Comparison of ENCODE assay signal across 17 cellular contexts in the genomic region with DNA sequence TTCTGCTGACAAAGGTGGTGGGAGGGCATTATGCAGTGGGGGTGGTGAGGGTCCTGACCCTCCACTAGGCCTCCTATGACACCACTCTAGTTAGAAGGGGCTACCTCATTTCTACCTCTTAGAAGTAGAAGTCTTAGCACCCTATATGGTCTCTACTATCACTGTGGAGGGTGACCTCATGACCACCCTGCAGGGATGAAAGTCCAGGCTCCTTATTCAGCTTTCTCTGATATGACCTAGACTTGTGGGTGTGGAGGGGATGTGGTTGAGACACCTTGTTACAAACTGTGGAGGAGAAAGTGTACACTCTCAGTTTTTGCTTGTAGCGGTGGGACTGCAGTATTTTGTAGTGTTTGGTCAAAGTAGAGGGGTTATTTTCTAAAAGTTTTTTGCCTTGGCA. TPM values are rescaled to one million over a fixed set of nuclear protein-coding genes. Genes with fewer than 3 reads are reported as not detected.
DNase-seq lines count a peak whose midpoint lies in the region; ATAC-seq, FAIRE-seq and TF ChIP-seq lines count a peak whose summit lies in the region.
"Had no signal": no experiment of that assay in that cellular context is flagged by ENCODE, and none has a peak within 500 bp of the region (broad histone marks: within the 10 kb centered on the region; RNA-seq: fewer than 3 reads in every experiment).

No MANE protein-coding gene starts in this region.

- no peaks in the 10 kb centered on the region for H3K36me3 Mint-ChIP-seq in natural killer cell treated with Interleukin-12 subunit alpha and Interleukin-12 subunit beta and Interleukin-15 and Interleukin-18, amount 100 ng/mL, for 72 hours

- TF ChIP-seq EP300 in GM12878 (IDR thresholded peaks at IDR 0.05; ENCODE audit: borderline replicate concordance in 1 of 2, control insufficient read depth in 1 of 2, low read depth in 2 of 2, low read length in 2 of 2): no peak

- dilution Hi-C loops in mammary epithelial cell (cut with HindIII; ENCODE audit: low sequenced_read_pairs): no loop called here

- H3K4me1 Mint-ChIP-seq in natural killer cell treated with Interleukin-12 subunit alpha and Interleukin-12 subunit beta and Interleukin-15 and Interleukin-18, amount 100 ng/mL, for 72 hours (ENCODE audit: low read depth in 2 of 2): peaks cover 11 to 13% of the 10 kb centered on the region in 2 donors
- H3K4me1 Mint-ChIP-seq: B cell had no signal

- no peaks in the 10 kb centered on the region for H3K27me3 ChIP-seq in left ventricle myocardium inferior (ENCODE audit: low read depth)
- no peaks in the 10 kb centered on the region for H3K27me3 ChIP-seq in GM12878 (replicated peaks in 1 of 2; ENCODE audit: control insufficient read depth in 2 of 2, insufficient read depth in 2 of 2, low read length in 1 of 2)
- H3K27me3 ChIP-seq in subcutaneous abdominal adipose tissue (ENCODE audit: control insufficient read depth in 5 of 5, insufficient read depth in 4 of 5, low read length in 5 of 5): no peaks in the 10 kb centered on the region
- H3K27me3 ChIP-seq in mammary epithelial cell (ENCODE audit: insufficient read depth, low read length): no peaks in the 10 kb centered on the region

- CTCF ChIA-PET in GM12878 (lab: Yijun Ruan, JAX): no interaction called here
- CTCF ChIA-PET in mammary epithelial cell (lab: Charles Lee; ENCODE audit: low non-redundant PET): no interaction called here

- H3K4me3 ChIP-seq in left ventricle myocardium inferior (no peak overlapping the region), GM12878 (no peak overlapping the region), subcutaneous abdominal adipose tissue (ENCODE audit: low read depth in 1 of 5, low read length in 5 of 5) (no peak overlapping the region), mammary epithelial cell (replicated peaks in 1 of 3; ENCODE audit: insufficient read depth in 1 of 3, low read depth in 2 of 3, low read length in 3 of 3) (no peak overlapping the region)
- H3K4me3 ChIP-seq: HAP-1 had no signal

- DNase-seq in left ventricle myocardium inferior (no peak), left ventricle myocardium superior (no peak), GM12878 (ENCODE audit: low read depth, low spot score) (no peak), hepatic stellate cell (ENCODE audit: low spot score) (no peak), NCI-H2029 treated with DMSO at 0.1 percent for 48 hours (lab: John Stamatoyannopoulos, UW) (no peak), mammary epithelial cell (no peak)
- DNase-seq in natural killer cell treated with Interleukin-12 subunit alpha and Interleukin-12 subunit beta and Interleukin-15 and Interleukin-18, amount 100 ng/mL, for 72 hours (ENCODE audit: low spot score): no peak
- DNase-seq: ACHN; C1 segment of cervical spinal cord; CD4-positive, alpha-beta T cell; DMS153; DMS79 treated with DMSO at 0.1 percent for 48 hours; GDM1 had no signal

- H3K9ac ChIP-seq in GM12878 (ENCODE audit: control insufficient read depth, insufficient read depth, low read length) (no peak overlapping the region), subcutaneous abdominal adipose tissue (ENCODE audit: low read length in 5 of 5) (no peak overlapping the region), mammary epithelial cell (ENCODE audit: insufficient read depth, low read length) (no peak overlapping the region)

- H3K4me1 ChIP-seq in left ventricle myocardium inferior: peaks cover 47% of the 10 kb centered on the region
- H3K4me1 ChIP-seq in GM12878 (ENCODE audit: control insufficient read depth, insufficient read depth, low read length): no peaks in the 10 kb centered on the region
- peaks cover 0 to 8% (median 5%) of the 10 kb centered on the region in 5 donors for H3K4me1 ChIP-seq in subcutaneous abdominal adipose tissue (ENCODE audit: control insufficient read depth in 5 of 5, insufficient read depth in 5 of 5, low read length in 5 of 5)
- no peaks in the 10 kb centered on the region for H3K4me1 ChIP-seq in mammary epithelial cell (ENCODE audit: insufficient read depth, low read length)

- H3K79me2 ChIP-seq in GM12878 (ENCODE audit: control insufficient read depth, insufficient read depth, low read length) (no peaks in the 10 kb centered on the region), mammary epithelial cell (ENCODE audit: insufficient read depth, low read length) (no peaks in the 10 kb centered on the region)

- TF ChIP-seq RAD21 in GM12878 (IDR thresholded peaks at IDR 0.05; ENCODE audit: insufficient read depth, low read depth, low read length): no peak

- H3K9me3 ChIP-seq in left ventricle myocardium inferior (replicated peaks): no peaks in the 10 kb centered on the region
- H3K9me3 ChIP-seq in GM12878 (replicated peaks; ENCODE audit: control insufficient read depth, insufficient read depth, low read length): no peaks in the 10 kb centered on the region
- peaks cover 0 to 6% (median 0%) of the 10 kb centered on the region in 5 donors for H3K9me3 ChIP-seq in subcutaneous abdominal adipose tissue (ENCODE audit: control insufficient read depth in 5 of 5, low read length in 5 of 5)
- no peaks in the 10 kb centered on the region for H3K9me3 ChIP-seq in mammary epithelial cell (replicated peaks; ENCODE audit: insufficient read depth, low read length)
- H3K9me3 ChIP-seq: HAP-1 had no signal

- RAD21 ChIA-PET in GM12878 (lab: Charles Lee; ENCODE audit: unreplicated experiment): no interaction called here

- H3K9me3 Mint-ChIP-seq in natural killer cell treated with Interleukin-12 subunit alpha and Interleukin-12 subunit beta and Interleukin-15 and Interleukin-18, amount 100 ng/mL, for 72 hours: no peaks in the 10 kb centered on the region
- H3K9me3 Mint-ChIP-seq: CD4-positive, alpha-beta T cell had no signal

- TF ChIP-seq POLR2A in GM12878 (IDR thresholded peaks at IDR 0.05; ENCODE audit: low read depth, low read length): no peak

- no peak for TF ChIP-seq CTCF in left ventricle myocardium inferior (IDR thresholded peaks at IDR 0.05; ENCODE audit: borderline replicate concordance)
- TF ChIP-seq CTCF in GM12878 (IDR thresholded peaks at IDR 0.05 in 2 of 3, conservative IDR thresholded peaks at IDR 0.05 in 1 of 3; ENCODE audit: control insufficient read depth in 2 of 3, extremely low read depth in 1 of 3, insufficient read depth in 1 of 3, low read depth in 3 of 3, low read length in 3 of 3): no peak
- no peak for TF ChIP-seq CTCF in mammary epithelial cell (conservative IDR thresholded peaks at IDR 0.05 in 1 of 2, IDR thresholded peaks at IDR 0.05 in 1 of 2; ENCODE audit: extremely low read depth in 1 of 2, insufficient read depth in 1 of 2, low read depth in 1 of 2, low read length in 2 of 2)

- peak overlapping the region; percentile 95 for H3K27ac ChIP-seq in left ventricle myocardium inferior (replicated peaks)
- H3K27ac ChIP-seq in GM12878 (ENCODE audit: control insufficient read depth, insufficient read depth): no peak overlapping the region
- H3K27ac ChIP-seq in subcutaneous abdominal adipose tissue (ENCODE audit: low read depth, low read length): peak overlapping the region; percentile 59
- no peak overlapping the region for H3K27ac ChIP-seq in mammary epithelial cell (ENCODE audit: insufficient read depth, low read depth, low read length)

- FAIRE-seq in GM12878 (lab: Jason Lieb, UNC): no peak
- FAIRE-seq: H1 had no signal

- H4K20me1 ChIP-seq in GM12878 (ENCODE audit: control insufficient read depth, insufficient read depth): no peaks in the 10 kb centered on the region
- no peaks in the 10 kb centered on the region for H4K20me1 ChIP-seq in mammary epithelial cell (ENCODE audit: insufficient read depth, low read length)

- H3K4me3 Mint-ChIP-seq in natural killer cell treated with Interleukin-12 subunit alpha and Interleukin-12 subunit beta and Interleukin-15 and Interleukin-18, amount 100 ng/mL, for 72 hours: no peak overlapping the region
- H3K4me3 Mint-ChIP-seq: B cell; CD4-positive, alpha-beta T cell had no signal

- H2AFZ ChIP-seq in GM12878 (ENCODE audit: control insufficient read depth, low read depth, low read length) (no peak overlapping the region), mammary epithelial cell (ENCODE audit: low read depth, low read length) (no peak overlapping the region)

- H3K36me3 ChIP-seq in left ventricle myocardium inferior: no peaks in the 10 kb centered on the region
- H3K36me3 ChIP-seq in GM12878 (ENCODE audit: control insufficient read depth in 2 of 2, insufficient read depth in 2 of 2, low read length in 1 of 2): no peaks in the 10 kb centered on the region
- peaks cover 0 to 8% (median 0%) of the 10 kb centered on the region in 5 donors for H3K36me3 ChIP-seq in subcutaneous abdominal adipose tissue (ENCODE audit: control insufficient read depth in 5 of 5, insufficient read depth in 5 of 5, low read length in 5 of 5)
- no peaks in the 10 kb centered on the region for H3K36me3 ChIP-seq in mammary epithelial cell (ENCODE audit: insufficient read depth, low read length)
- H3K36me3 ChIP-seq: HAP-1 had no signal

- H3K4me2 ChIP-seq in GM12878 (ENCODE audit: control insufficient read depth, insufficient read depth) (no peak overlapping the region), mammary epithelial cell (ENCODE audit: insufficient read depth, low read depth, low read length) (no peak overlapping the region)

- BruUV-seq in GM12878 (replicated peaks; lab: Mats Ljungman, UMichigan) (no TSS peak), mammary epithelial cell (replicated peaks; lab: Mats Ljungman, UMichigan) (no TSS peak)

- in situ Hi-C loops in GM12878 (cut with MboI) (no loop called here), mammary epithelial cell (cut with MboI; ENCODE audit: low sequenced_read_pairs in 2 of 2) (no loop called here)

- H3K27ac Mint-ChIP-seq in natural killer cell treated with Interleukin-12 subunit alpha and Interleukin-12 subunit beta and Interleukin-15 and Interleukin-18, amount 100 ng/mL, for 72 hours: no peak overlapping the region
- H3K27ac Mint-ChIP-seq: B cell; CD4-positive, alpha-beta T cell had no signal

- peaks cover 0 to 4% of the 10 kb centered on the region in 2 donors for H3K27me3 Mint-ChIP-seq in natural killer cell treated with Interleukin-12 subunit alpha and Interleukin-12 subunit beta and Interleukin-15 and Interleukin-18, amount 100 ng/mL, for 72 hours
- H3K27me3 Mint-ChIP-seq: B cell; CD4-positive, alpha-beta T cell had no signal

- ATAC-seq in left ventricle myocardium superior (no peak), GM12878 (peak; percentile 47)
- peak; percentile 44 to 61 for ATAC-seq in natural killer cell treated with Interleukin-12 subunit alpha and Interleukin-12 subunit beta and Interleukin-15 and Interleukin-18, amount 100 ng/mL, for 72 hours

- intact Hi-C loops in left ventricle myocardium inferior (cut with micrococcal nuclease): no loop called here
- intact Hi-C loops in left ventricle myocardium superior (cut with micrococcal nuclease): no loop called here
- intact Hi-C loops in GM12878 (cut with micrococcal nuclease; ENCODE audit: unreplicated experiment): no loop called here
- intact Hi-C loops in mammary epithelial cell (cut with micrococcal nuclease): no loop called here

- SMC1A ChIA-PET in GM12878 (lab: Charles Lee; ENCODE audit: uncharacterized antibody, unreplicated experiment): no interaction called here

- POLR2A ChIA-PET in GM12878 (lab: Charles Lee): no interaction called here

- 100% methylated on average over 1 of the region's 1 CpG for WGBS in GM12878 (ENCODE audit: insufficient coverage, insufficient replicate concordance, low lambda C conversion rate, missing lambda C conversion rate)
- WGBS in mammary epithelial cell (ENCODE audit: low coverage, missing lambda C conversion rate): 100% methylated on average over 1 of the region's 1 CpG

RNA-seq across cellular contexts. Expression of a gene that starts 18.6 kb away (rescaled TPM):
- total RNA-seq in left ventricle myocardium inferior: 174 TPM
- 176 TPM for total RNA-seq in left ventricle myocardium superior
- total RNA-seq in GM12878 (2013; cell fraction: nucleolus; rRNA removed): 23.3 and 28.2 TPM in 2 replicates
- 1.9 and 4.3 TPM in 2 replicates for total RNA-seq in GM12878 (2014; rRNA removed)
- 2.9 and 3.0 TPM in 2 replicates for total RNA-seq in GM12878 (2014; rRNA removed; fragmentation: Illumina TruSeq; extraction: Trizol)
- 3.3 and 3.7 TPM in 2 replicates for total RNA-seq in GM12878 (2021)
- 4.7 TPM for polyA plus RNA-seq in GM12878 (2011; ENCODE audit: low read depth)
- polyA plus RNA-seq in GM12878 (2011; rRNA removed): 5.2 and 5.4 TPM in 2 replicates
- polyA plus RNA-seq in GM12878 (2011; cell fraction: cytosol; rRNA removed): 2.1 and 3.1 TPM in 2 replicates
- 2.1 and 2.4 TPM in 2 replicates for polyA plus RNA-seq in GM12878 (2011; cell fraction: nucleus; rRNA removed)
- 4.1 and 10.0 TPM in 2 replicates for polyA plus RNA-seq in GM12878 (2012)
- polyA plus RNA-seq in GM12878 (2014; fragmentation: Illumina TruSeq; extraction: Trizol): 4.2 and 6.7 TPM in 2 replicates
- 1 to 10 TPM; 2.3 to 3.0 TPM for polyA plus RNA-seq in GM12878 (2014; fragmentation: Nextera tagmentation; extraction: Ambion mirVana)
- 1.8 and 2.7 TPM in 2 replicates for polyA plus RNA-seq in GM12878 (2014; rRNA removed)
- polyA plus RNA-seq in GM12878 (2016; fragmentation: Nextera tagmentation; extraction: Ambion mirVana): 1 to 10 TPM; 4.7 to 5.0 TPM
- polyA minus RNA-seq in GM12878 (2011; rRNA and poly(A)+ RNA removed): 4.2 and 5.2 TPM in 2 replicates
- polyA minus RNA-seq in GM12878 (2011; cell fraction: cytosol; rRNA and poly(A)+ RNA removed): 0.53 and 3.0 TPM in 2 replicates
- 6.2 and 7.9 TPM in 2 replicates for polyA minus RNA-seq in GM12878 (2011; cell fraction: nucleus; rRNA and poly(A)+ RNA removed)
- 1 to 10 TPM; 3.6 to 4.8 TPM for total RNA-seq in natural killer cell treated with Interleukin-12 subunit alpha and Interleukin-12 subunit beta and Interleukin-15 and Interleukin-18, amount 100 ng/mL, for 72 hours
- 1 to 10 TPM; 6.5 to 7.4 TPM for total RNA-seq in mammary epithelial cell
- 3.1 TPM for polyA plus RNA-seq in mammary epithelial cell
- not detected for polyA minus RNA-seq in mammary epithelial cell

Comparison
In these comparisons a context has a peak if more than half of its experiments do, and no peak if none do; other contexts are left out.
1. H3K27ac ChIP-seq: peak in left ventricle myocardium inferior (single experiment) and subcutaneous abdominal adipose tissue (single experiment); none in GM12878 (single experiment) and mammary epithelial cell (single experiment).